Comparison of ENCODE assay signal across 18 cellular contexts in genomic region chr18:27845897-27846296, GRCh38.
DNase-seq lines count a peak whose midpoint lies in the region; ATAC-seq and TF ChIP-seq lines count a peak whose summit lies in the region.
"Had no signal": no experiment of that assay in that cellular context is flagged by ENCODE, and none has a peak within 500 bp of the region (broad histone marks: within the 10 kb centered on the region; RNA-seq: fewer than 3 reads in every experiment).

No MANE protein-coding gene starts in this region.

- H3K36me3 Mint-ChIP-seq in activated T-cell treated with anti-CD3 and anti-CD28 coated beads, Interleukin-2, amount 50 U/mL, for 4 hours (ENCODE audit: insufficient read depth) = no peaks in the 10 kb centered on the region

- in situ Hi-C loops in astrocyte of the spinal cord (cut with HindIII; ENCODE audit: low sequenced_read_pairs) = no loop called here
- in situ Hi-C loops in HAP-1 (cut with MboI; ENCODE audit: low sequenced_read_pairs) = no loop called here

- no peak overlapping the region for H3K14ac ChIP-seq in mesenchymal stem cell (ENCODE audit: low read length in 2 of 2)

- no peak overlapping the region for H2AFZ ChIP-seq in mesenchymal stem cell (ENCODE audit: low read depth, low read length)

- no peaks in the 10 kb centered on the region for H3K27me3 Mint-ChIP-seq in activated T-cell treated with anti-CD3 and anti-CD28 coated beads, Interleukin-2, amount 50 U/mL, for 4 hours (ENCODE audit: low read depth)

- H3K27ac ChIP-seq in mesenchymal stem cell (ENCODE audit: low read length, poor library complexity, severe bottlenecking) = no peak overlapping the region
- H3K27ac ChIP-seq: C4-2B, RWPE1, SJSA1 had no signal

- no peak overlapping the region for H2BK12ac ChIP-seq in mesenchymal stem cell (ENCODE audit: low read length in 2 of 2)

- no peaks in the 10 kb centered on the region for H3K36me3 ChIP-seq in mesenchymal stem cell (ENCODE audit: control insufficient read depth in 1 of 2, insufficient read depth in 2 of 2, low read depth in 1 of 2, low read length in 2 of 2)
- no peaks in the 10 kb centered on the region for H3K36me3 ChIP-seq in HAP-1 (replicated peaks)
- H3K36me3 ChIP-seq: SJSA1 had no signal

- no peak overlapping the region for H3K18ac ChIP-seq in mesenchymal stem cell (ENCODE audit: low read depth in 1 of 2, low read length in 2 of 2)

- H2AK5ac ChIP-seq in mesenchymal stem cell (ENCODE audit: low read length, severe bottlenecking) = no peak overlapping the region

- H3K9me3 ChIP-seq in mesenchymal stem cell (ENCODE audit: control insufficient read depth, low read length) (peaks cover 4% of the 10 kb centered on the region), HAP-1 (no peaks in the 10 kb centered on the region)
- H3K9me3 ChIP-seq: SJSA1 had no signal

- no peak overlapping the region for H3K4me2 ChIP-seq in mesenchymal stem cell (ENCODE audit: low read length, poor library complexity, severe bottlenecking)

- DNase-seq in EL (peak; percentile 8), MV-4-11 (lab: John Stamatoyannopoulos, UW) (peak; percentile 23), astrocyte of the spinal cord (ENCODE audit: low read depth, low spot score) (peak; percentile 43), mesenchymal stem cell (peak; percentile 14), HAP-1 (ENCODE audit: low spot score in 2 of 2) (no peak), NCI-H446 treated with DMSO at 0.1 percent for 48 hours (lab: John Stamatoyannopoulos, UW) (no peak)
- no peak for DNase-seq in activated T-cell treated with anti-CD3 and anti-CD28 coated beads, Interleukin-2, amount 50 U/mL, for 4 hours
- DNase-seq: DMS 273 treated with DMSO at 0.1 percent for 48 hours, NCI-H1105 treated with DMSO at 0.1 percent for 48 hours, NCI-H1694 treated with DMSO at 0.1 percent for 48 hours, NCI-H345, NCI-H526 treated with DMSO at 0.1 percent for 48 hours had no signal

- WGBS in mesenchymal stem cell = 85% methylated on average over 2 of the region's 2 CpGs

- ATAC-seq in activated CD4-positive, CD25-positive, alpha-beta regulatory T cell treated with anti-CD3 and anti-CD28 coated beads, Interleukin-2, amount 50 U/mL, for 24 hours = no peak
- ATAC-seq in activated T-cell treated with anti-CD3 and anti-CD28 coated beads, Interleukin-2, amount 50 U/mL, for 4 hours = no peak
- ATAC-seq: HCT116, K562 had no signal

- H3K27me3 ChIP-seq in mesenchymal stem cell (ENCODE audit: control insufficient read depth in 1 of 2, insufficient read depth in 1 of 2, low read length in 2 of 2) (no peaks in the 10 kb centered on the region), HAP-1 (ENCODE audit: low read depth) (no peaks in the 10 kb centered on the region)
- H3K27me3 ChIP-seq: SJSA1 had no signal

- H2BK120ac ChIP-seq in mesenchymal stem cell (ENCODE audit: low read depth, low read length) = no peak overlapping the region

- H3K4me1 Mint-ChIP-seq in activated T-cell treated with anti-CD3 and anti-CD28 coated beads, Interleukin-2, amount 50 U/mL, for 4 hours (ENCODE audit: low read depth) = no peaks in the 10 kb centered on the region

- H3K23ac ChIP-seq in mesenchymal stem cell (ENCODE audit: low read length in 2 of 2) = no peak overlapping the region

- H3K4ac ChIP-seq in mesenchymal stem cell (ENCODE audit: low read depth in 1 of 2, low read length in 2 of 2) = no peak overlapping the region

- H4K91ac ChIP-seq in mesenchymal stem cell (ENCODE audit: low read length) = no peak overlapping the region

- peaks cover 21% of the 10 kb centered on the region for H3K9me3 Mint-ChIP-seq in activated T-cell treated with anti-CD3 and anti-CD28 coated beads, Interleukin-2, amount 50 U/mL, for 4 hours

- no peak overlapping the region for H2BK15ac ChIP-seq in mesenchymal stem cell (ENCODE audit: low read depth, poor library complexity, severe bottlenecking)

- H3K4me3 ChIP-seq in astrocyte of the spinal cord (ENCODE audit: low read depth, low read length) (no peak overlapping the region), mesenchymal stem cell (ENCODE audit: insufficient read depth in 1 of 2, low read depth in 1 of 2, low read length in 2 of 2) (no peak overlapping the region), HAP-1 (no peak overlapping the region)
- H3K4me3 ChIP-seq: K562, SJSA1 had no signal

- TF ChIP-seq CTCF in astrocyte of the spinal cord (IDR thresholded peaks at IDR 0.05; ENCODE audit: low read depth, low read length) = no peak

- H3K9ac ChIP-seq in mesenchymal stem cell (ENCODE audit: low read length) = no peak overlapping the region

- H3K79me1 ChIP-seq in mesenchymal stem cell (replicated peaks; ENCODE audit: low read length, poor library complexity, severe bottlenecking) = no peaks in the 10 kb centered on the region

- no peak overlapping the region for H2BK5ac ChIP-seq in mesenchymal stem cell (ENCODE audit: low read depth, low read length, poor library complexity, severe bottlenecking)

- no peak overlapping the region for H4K8ac ChIP-seq in mesenchymal stem cell (ENCODE audit: low read length)

- no peak overlapping the region for H3K4me3 Mint-ChIP-seq in activated T-cell treated with anti-CD3 and anti-CD28 coated beads, Interleukin-2, amount 50 U/mL, for 4 hours

- peaks cover 5% of the 10 kb centered on the region for H3K4me1 ChIP-seq in mesenchymal stem cell (ENCODE audit: control insufficient read depth, insufficient read depth, low read depth, low read length)
- H3K4me1 ChIP-seq in HAP-1 = no peaks in the 10 kb centered on the region

Comparison
In these comparisons a context has a peak if more than half of its experiments do, and no peak if none do; other contexts are left out.
1. DNase-seq: peak in EL (single experiment), MV-4-11 (single experiment), astrocyte of the spinal cord (single experiment) and mesenchymal stem cell (single experiment); none in HAP-1 (0 of 2), activated T-cell treated with anti-CD3 and anti-CD28 coated beads, Interleukin-2, amount 50 U/mL, for 4 hours (single experiment) and NCI-H446 treated with DMSO at 0.1 percent for 48 hours (single experiment).